20 cellular contexts compared by ENCODE assay signal in genomic region chr3:148758303-148758884, GRCh38.
DNase-seq lines count a peak whose midpoint lies in the region; ATAC-seq and TF ChIP-seq lines count a peak whose summit lies in the region.
"Had no signal": no experiment of that assay in that cellular context is flagged by ENCODE, and none has a peak within 500 bp of the region (broad histone marks: within the 10 kb centered on the region; RNA-seq: fewer than 3 reads in every experiment).

No MANE protein-coding gene starts in this region.

- no peaks in the 10 kb centered on the region for H3K4me1 Mint-ChIP-seq in progenitor cell of endocrine pancreas (ENCODE audit: low read depth)
- H3K4me1 Mint-ChIP-seq: CD4-positive, CD25-positive, alpha-beta regulatory T cell had no signal

- intact Hi-C loops in left lung (cut with DNase I), result no loop called here

- no peaks in the 10 kb centered on the region for H3K27me3 ChIP-seq in adipocyte (replicated peaks; ENCODE audit: control insufficient read depth, insufficient read depth, low read length)
- no peaks in the 10 kb centered on the region for H3K27me3 ChIP-seq in left lung
- H3K27me3 ChIP-seq: BE2C had no signal

- H3K4me3 ChIP-seq in AG10803 (ENCODE audit: low read length) (no peak overlapping the region), adipocyte (ENCODE audit: low read length) (peak overlapping the region; percentile 24), left lung (no peak overlapping the region)

- peak overlapping the region; percentile 45 for H3K27ac Mint-ChIP-seq in progenitor cell of endocrine pancreas
- H3K27ac Mint-ChIP-seq: CD4-positive, CD25-positive, alpha-beta regulatory T cell had no signal

- H3K9me3 Mint-ChIP-seq in progenitor cell of endocrine pancreas (ENCODE audit: low read depth), result peaks cover 2% of the 10 kb centered on the region

- H3K9me3 ChIP-seq in adipocyte (ENCODE audit: control insufficient read depth, low read length) (no peaks in the 10 kb centered on the region), left lung (no peaks in the 10 kb centered on the region)
- H3K9me3 ChIP-seq: BE2C, Caco-2 had no signal

- H3K36me3 Mint-ChIP-seq in progenitor cell of endocrine pancreas (ENCODE audit: insufficient read depth), result no peaks in the 10 kb centered on the region
- H3K36me3 Mint-ChIP-seq: CD4-positive, CD25-positive, alpha-beta regulatory T cell had no signal

- H3K36me3 ChIP-seq in adipocyte (ENCODE audit: control insufficient read depth, insufficient read depth, low read length, severe bottlenecking) (no peaks in the 10 kb centered on the region), left lung (no peaks in the 10 kb centered on the region)
- H3K36me3 ChIP-seq: BE2C had no signal

- H3K9ac ChIP-seq in adipocyte (ENCODE audit: low read length), result peak overlapping the region; percentile 46

- no peaks in the 10 kb centered on the region for H3K27me3 Mint-ChIP-seq in progenitor cell of endocrine pancreas
- H3K27me3 Mint-ChIP-seq: CD4-positive, CD25-positive, alpha-beta regulatory T cell had no signal

- DNase-seq in AG10803 (ENCODE audit: low read depth), result peak; percentile 43
- peak; percentile 11 for DNase-seq in adipocyte (ENCODE audit: low read depth)
- no peak for DNase-seq in left lung
- DNase-seq in progenitor cell of endocrine pancreas (ENCODE audit: low spot score, unreplicated experiment), result no peak
- DNase-seq in activated T-cell treated with anti-CD3 and anti-CD28 coated beads, Interleukin-2, amount 50 U/mL, for 48 hours, result no peak
- no peak for DNase-seq in NCI-H146 (lab: John Stamatoyannopoulos, UW)
- DNase-seq: BE2C; Caco-2; CD4-positive, CD25-positive, alpha-beta regulatory T cell; DMS153; GDM1; GOT3; KG1; NCI-H1930; NCI-H446; NCI-H526 treated with DMSO at 0.1 percent for 48 hours had no signal

- no peak for TF ChIP-seq CTCF in AG10803 (conservative IDR thresholded peaks at IDR 0.05; ENCODE audit: low read length)
- no peak for TF ChIP-seq CTCF in left lung (IDR thresholded peaks at IDR 0.05)
- TF ChIP-seq CTCF in progenitor cell of endocrine pancreas (IDR thresholded peaks at IDR 0.05; ENCODE audit: unreplicated experiment), result no peak

- H3K4me3 Mint-ChIP-seq in progenitor cell of endocrine pancreas (ENCODE audit: low read depth), result no peak overlapping the region
- H3K4me3 Mint-ChIP-seq: CD4-positive, CD25-positive, alpha-beta regulatory T cell had no signal

- ATAC-seq in left lung, result peak; percentile 27
- no peak for ATAC-seq in GM19455 (IDR thresholded peaks at IDR 0.05; ENCODE audit: unreplicated experiment)
- ATAC-seq in GM21723 (IDR thresholded peaks at IDR 0.05; ENCODE audit: unreplicated experiment), result no peak
- ATAC-seq: HCT116, Panc1 had no signal

- H3K4me1 ChIP-seq in adipocyte (ENCODE audit: control insufficient read depth, insufficient read depth, low read length) (peaks cover 25% of the 10 kb centered on the region), left lung (peaks cover 0 to 15% of the 10 kb centered on the region in 2 donors)
- H3K4me1 ChIP-seq: BE2C, Caco-2 had no signal

- no peak overlapping the region for H3K27ac ChIP-seq in left lung

Comparison
In these comparisons a context has a peak if more than half of its experiments do, and no peak if none do; other contexts are left out.
1. DNase-seq: peak in AG10803 (single experiment) and adipocyte (single experiment); none in left lung (0 of 2), progenitor cell of endocrine pancreas (single experiment), activated T-cell treated with anti-CD3 and anti-CD28 coated beads, Interleukin-2, amount 50 U/mL, for 48 hours (0 of 2) and NCI-H146 (single experiment).